Comparison of ENCODE assay signal across 8 cellular contexts in the genomic region with DNA sequence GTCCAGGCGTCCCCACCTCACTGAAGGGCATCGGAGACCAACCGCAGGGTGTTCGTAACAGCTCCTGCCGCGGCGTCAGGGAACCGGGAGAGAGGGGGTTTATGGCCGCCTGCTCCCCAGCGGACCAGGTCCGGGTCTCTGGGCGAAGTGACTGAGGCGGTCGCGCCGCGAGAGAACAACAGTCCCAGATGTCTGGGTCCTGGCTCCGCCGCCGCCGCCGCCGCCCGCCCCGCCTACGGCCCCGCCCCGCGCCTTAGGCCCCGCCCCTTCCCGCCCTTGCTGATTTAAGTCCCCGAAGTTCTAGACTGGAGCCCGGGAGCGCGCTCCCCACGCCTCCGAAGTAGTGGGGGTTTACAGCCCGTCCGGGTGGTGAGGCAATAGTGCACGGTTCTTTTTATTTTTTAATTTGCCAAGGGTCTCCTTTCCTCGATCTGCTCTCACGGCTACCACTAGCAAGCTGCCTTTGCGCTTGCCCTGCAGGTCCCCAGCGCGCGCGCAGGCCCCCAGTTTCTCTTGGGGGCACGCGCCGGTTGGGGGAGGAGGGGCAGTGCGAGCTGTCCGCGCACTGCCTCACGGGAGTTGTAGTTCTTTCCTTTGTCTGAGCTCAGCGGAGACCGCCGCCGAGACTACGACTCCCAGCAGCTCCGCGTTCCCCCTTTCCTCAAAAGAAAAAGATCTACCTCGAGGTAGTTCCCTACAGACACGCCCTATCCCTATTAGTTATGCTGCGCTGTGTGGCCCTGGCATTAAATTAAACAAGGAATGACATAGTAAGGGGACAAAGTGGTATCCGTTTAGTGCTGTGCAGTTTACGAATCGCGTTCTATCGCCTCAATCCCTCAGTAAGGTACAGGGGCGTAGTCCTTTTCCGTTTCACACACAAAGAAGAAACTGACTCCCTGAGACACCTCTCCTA. TPM values are rescaled to one million over a fixed set of nuclear protein-coding genes. Genes with fewer than 3 reads are reported as not detected.
DNase-seq lines count a peak whose midpoint lies in the region; ATAC-seq, FAIRE-seq and TF ChIP-seq lines count a peak whose summit lies in the region.

A gene (minus strand): TSS at position 190 of the 916 bp plus-strand sequence. CDS start 272 bp downstream, outside the sequence.

- no peaks in the 10 kb centered on the region; the same call in 1 of the 2 replicates for H3K79me1 ChIP-seq in H1 (ENCODE audit: low read depth, low read length)

- peak within 1 kb of the TSS; percentile 53 for H3K4ac ChIP-seq in H1 (replicated peaks; ENCODE audit: insufficient read length, low read depth, low read length)

- H2BK120ac ChIP-seq in H1 (replicated peaks; ENCODE audit: low read depth, low read length) = no peak within 1 kb of the TSS

- H3K23me2 ChIP-seq in H1 (ENCODE audit: low read depth, low read length) = peaks cover 8% of the 10 kb centered on the region; the same call in 1 of the 2 replicates

- H4K20me1 ChIP-seq in H1 (replicated peaks in 1 of 2; ENCODE audit: control insufficient read depth in 1 of 2, insufficient read depth in 2 of 2, low read length in 2 of 2) = no peaks in the 10 kb centered on the region

- peak within 1 kb of the TSS; percentile 95 for H2BK5ac ChIP-seq in H1 (ENCODE audit: low read depth, low read length)

- no peaks in the 10 kb centered on the region for H3K9me3 ChIP-seq in H1 (ENCODE audit: insufficient read depth in 2 of 2, low read depth in 1 of 2, low read length in 1 of 2)

- peak within 1 kb of the TSS; percentile 100 for H2AFZ ChIP-seq in H1 (ENCODE audit: low read length)

- no peaks in the 10 kb centered on the region for H3K9me3 Mint-ChIP-seq in memory B cell

- H3K4me2 ChIP-seq in H1 (ENCODE audit: insufficient read depth in 1 of 2, low read depth in 2 of 2, low read length in 2 of 2) = peak within 1 kb of the TSS; percentile 87 to 99

- DNase-seq in COR-L47 (lab: John Stamatoyannopoulos, UW) (peak; percentile 96), HT1080 (ENCODE audit: low read depth) (peak; percentile 96), NOMO-1 (lab: John Stamatoyannopoulos, UW; ENCODE audit: unreplicated experiment in 2 of 2) (peak; percentile 94), H1 (ENCODE audit: low read depth in 1 of 2, low spot score in 2 of 2) (peak; percentile 83 to 90), memory B cell (ENCODE audit: low spot score in 2 of 2) (peak; percentile 92 to 95)
- DNase-seq in activated CD8-positive, alpha-beta memory T cell treated with anti-CD3 and anti-CD28 coated beads for 48 hours (ENCODE audit: low read depth in 2 of 3, low spot score in 2 of 3) = peak; percentile 68 to 85 (median 78)
- peak; percentile 88 for DNase-seq in stimulated activated CD8-positive, alpha-beta memory T cell treated with anti-CD3 and anti-CD28 coated beads, Interleukin-12 subunit alpha, Interleukin-12 subunit beta, amount 100 ng/mL, for 1 hour (ENCODE audit: low read depth)

- H3K9ac ChIP-seq in H1 (replicated peaks in 1 of 4; ENCODE audit: extremely low read depth in 1 of 4, low read depth in 3 of 4, low read length in 3 of 4) = peak within 1 kb of the TSS; percentile 65 to 87 (median 73)

- peak within 1 kb of the TSS; percentile 54 to 98 (median 82) for H3K4me3 ChIP-seq in H1 (ENCODE audit: extremely low read depth in 1 of 4, insufficient read depth in 2 of 4, low read depth in 3 of 4, low read length in 4 of 4)

- no peak within 1 kb of the TSS for H3K14ac ChIP-seq in H1 (ENCODE audit: insufficient read length)

- no peaks in the 10 kb centered on the region for H3K27me3 ChIP-seq in H1 (replicated peaks in 1 of 4; ENCODE audit: control insufficient read depth in 3 of 4, extremely low read depth in 1 of 4, insufficient read depth in 3 of 4, low read length in 3 of 4)

- peak in 1 of 2 experiments; percentile 81; a peak in 2 of 3 replicates for TF ChIP-seq POLR2A in H1 (IDR thresholded peaks at IDR 0.05; ENCODE audit: control extremely low read depth in 1 of 2, low read depth in 2 of 2, low read length in 2 of 2)

- peak within 1 kb of the TSS; percentile 40 for H4K91ac ChIP-seq in H1 (replicated peaks; ENCODE audit: insufficient read length, low read length)

- 2% methylated on average over 37 of the region's 71 CpGs; no CpG with 5 or more reads in 1 of the 2 experiments for WGBS in H1 (ENCODE audit: extremely low coverage in 1 of 2, insufficient coverage in 1 of 2, insufficient read length in 1 of 2, insufficient replicate concordance in 2 of 2, low coverage in 1 of 2, low lambda C conversion rate in 2 of 2, missing lambda C conversion rate in 1 of 2), 2 experiments

- peak within 1 kb of the TSS; percentile 65; the same call in 1 of the 2 replicates for H3K27ac ChIP-seq in H1 (ENCODE audit: low read depth, low read length)

- TF ChIP-seq EP300 in H1 (IDR thresholded peaks at IDR 0.05; ENCODE audit: borderline replicate concordance in 1 of 2, low read depth in 2 of 2, low read length in 2 of 2) = no peak

- H2AK5ac ChIP-seq in H1 (ENCODE audit: low read depth, low read length) = peak within 1 kb of the TSS; percentile 59; the same call in 1 of the 2 replicates

- H3K36me3 Mint-ChIP-seq in memory B cell = no peaks in the 10 kb centered on the region

- H3K27me3 Mint-ChIP-seq in memory B cell = no peaks in the 10 kb centered on the region

- H3K27ac Mint-ChIP-seq in memory B cell = peak within 1 kb of the TSS; percentile 86

- POLR2A ChIA-PET in H1 (lab: Charles Lee; ENCODE audit: partially characterized antibody) = interaction anchor here (0.6 to 2.2 kb wide), 7 partner anchors 9 to 26 kb away, joined by 3 to 15 read pairs (median 4); no protein-coding TSS in a partner anchor

- H3K4me1 Mint-ChIP-seq in memory B cell = peaks cover 6% of the 10 kb centered on the region

- peak; percentile 77 for FAIRE-seq in H1 (lab: Jason Lieb, UNC)

- peaks cover 0 to 17% of the 10 kb centered on the region in 2 experiments; a peak in 2 of 4 replicates for H3K79me2 ChIP-seq in H1 (ENCODE audit: control insufficient read depth in 1 of 2, insufficient read depth in 2 of 2, low read length in 2 of 2)

- H3K36me3 ChIP-seq in H1 (ENCODE audit: control insufficient read depth in 2 of 4, insufficient read depth in 4 of 4, low read length in 3 of 4) = no peaks in the 10 kb centered on the region

- no peak within 1 kb of the TSS for H2BK20ac ChIP-seq in H1 (ENCODE audit: low read length)

- no peak within 1 kb of the TSS for H3K23ac ChIP-seq in H1 (ENCODE audit: insufficient read length)

- H4K8ac ChIP-seq in H1 (ENCODE audit: extremely low read depth, insufficient read depth, low read length) = peak within 1 kb of the TSS; percentile 98

- H4K5ac ChIP-seq in H1 (ENCODE audit: insufficient read length, low read depth, low read length) = peak within 1 kb of the TSS; percentile 87

- CTCF ChIA-PET in H1 (lab: Charles Lee; ENCODE audit: partially characterized antibody) = interaction anchor here (0.7 to 4.1 kb wide), 3 partner anchors 8 to 63 kb away, joined by 3 to 20 read pairs (median 3); no protein-coding TSS in a partner anchor

- peak within 1 kb of the TSS; percentile 93 for H3K18ac ChIP-seq in H1 (ENCODE audit: extremely low read depth, low read length)

- peaks cover 0 to 3% (median 0%) of the 10 kb centered on the region in 4 experiments; a peak in 2 of 7 replicates for H3K4me1 ChIP-seq in H1 (replicated peaks in 1 of 4; ENCODE audit: control insufficient read depth in 3 of 4, insufficient read depth in 4 of 4, low read length in 3 of 4)

- peak within 1 kb of the TSS; percentile 92; the same call in 1 of the 2 replicates for H2BK12ac ChIP-seq in H1 (ENCODE audit: low read depth, low read length)

- TF ChIP-seq CTCF in H1 (IDR thresholded peaks at IDR 0.05; ENCODE audit: control extremely low read depth in 1 of 3, insufficient read depth in 1 of 3, low read depth in 1 of 3, low read length in 3 of 3) = no peak

- H2BK15ac ChIP-seq in H1 (ENCODE audit: low read length) = peak within 1 kb of the TSS; percentile 66

- TF ChIP-seq RAD21 in H1 (IDR thresholded peaks at IDR 0.05 in 1 of 2, conservative IDR thresholded peaks at IDR 0.05 in 1 of 2; ENCODE audit: low read depth in 2 of 2, low read length in 2 of 2) = no peak

- H3K56ac ChIP-seq in H1 (replicated peaks; ENCODE audit: insufficient read length, low read depth, low read length) = peak within 1 kb of the TSS; percentile 87

- ATAC-seq in GM21367 (IDR thresholded peaks at IDR 0.05; ENCODE audit: unreplicated experiment) (peak; percentile 90), memory B cell (ENCODE audit: low read depth) (peak; percentile 84)

- peak within 1 kb of the TSS; percentile 97 for H3K4me3 Mint-ChIP-seq in memory B cell

TF ChIP-seq in H1, 55 proteins besides CTCF, POLR2A, EP300 and RAD21 (continues in another document):
- TF ChIP-seq KDM4A (IDR thresholded peaks at IDR 0.05; ENCODE audit: low read depth, low read length, severe bottlenecking) (peak; percentile 81), MAFK (IDR thresholded peaks at IDR 0.05; ENCODE audit: low read depth, low read length) (no peak), TAF1 (IDR thresholded peaks at IDR 0.05; ENCODE audit: low read depth, low read length) (peak; percentile 72), SIRT6 (IDR thresholded peaks at IDR 0.05; ENCODE audit: low read length) (no peak), BCL11A (IDR thresholded peaks at IDR 0.05; ENCODE audit: low read depth in 2 of 2, low read length in 2 of 2) (no peak), RNF2 (IDR thresholded peaks at IDR 0.05; ENCODE audit: borderline replicate concordance, low read depth, low read length, missing control alignments, poor library complexity, severe bottlenecking) (no peak), NRF1 (IDR thresholded peaks at IDR 0.05; ENCODE audit: low read depth, low read length) (no peak), TCF12 (IDR thresholded peaks at IDR 0.05; ENCODE audit: low read depth, low read length) (no peak), SIX5 (IDR thresholded peaks at IDR 0.05; ENCODE audit: low read depth, low read length) (peak; percentile 83), SP4 (IDR thresholded peaks at IDR 0.05; ENCODE audit: low read length) (no peak), HDAC2 (IDR thresholded peaks at IDR 0.05; ENCODE audit: borderline replicate concordance in 1 of 2, low read depth in 2 of 2, low read length in 2 of 2) (peak in 1 of 2 experiments; percentile 18; a peak in 1 of 4 replicates)

RNA-seq across cellular contexts. Expression of the gene that starts here (rescaled TPM):
- total RNA-seq in HT1080 (2014; rRNA removed; shearing (Covaris generic)) = 3.0 and 3.7 TPM in 2 replicates
- polyA plus RNA-seq in HT1080 (2015; cell fraction: cytosol; rRNA removed) = 0.87 and 1.4 TPM in 2 replicates
- 1.9 and 2.1 TPM in 2 replicates for polyA plus RNA-seq in HT1080 (2015; cell fraction: nucleus; rRNA removed)
- total RNA-seq in H1 (2021; fragmentation: NEBNext Ultra II Directional; extraction: Animal tissue kit (Norgen Biotek cat#: 25700)) = 40.0 and 42.7 TPM in 2 replicates
- polyA plus RNA-seq in H1 (2011; rRNA removed) = 5.0 and 5.5 TPM in 2 replicates
- 5.8 TPM for polyA plus RNA-seq in H1 (2011; cell fraction: cytosol; rRNA removed)
- polyA plus RNA-seq in H1 (2011; cell fraction: nucleus; rRNA removed) = 13.5 TPM
- 6.9 to 13.5 TPM (median 10.4 TPM) in 4 replicates for polyA plus RNA-seq in H1 (2012, experiment 1 of 2)
- polyA plus RNA-seq in H1 (2012, experiment 2 of 2) = 1.1 TPM
- polyA plus RNA-seq in H1 (2013, experiment 1 of 2) = 21.1 TPM
- polyA plus RNA-seq in H1 (2013, experiment 2 of 2) = 18.9 TPM
- polyA minus RNA-seq in H1 (2011; rRNA and poly(A)+ RNA removed) = 11.9 and 12.8 TPM in 2 replicates
- polyA minus RNA-seq in H1 (2011; cell fraction: cytosol; rRNA and poly(A)+ RNA removed) = 13.5 TPM
- 38.9 TPM for polyA minus RNA-seq in H1 (2011; cell fraction: nucleus; rRNA and poly(A)+ RNA removed)

Comparison
In these comparisons a context has a peak if more than half of its experiments do, and no peak if none do; other contexts are left out.
1. Peak in every context shown above with its lines: DNase-seq, ATAC-seq, H3K4me3 ChIP-seq and H3K27ac ChIP-seq.